ENCODE assay signal across 9 cellular contexts in the genomic region with DNA sequence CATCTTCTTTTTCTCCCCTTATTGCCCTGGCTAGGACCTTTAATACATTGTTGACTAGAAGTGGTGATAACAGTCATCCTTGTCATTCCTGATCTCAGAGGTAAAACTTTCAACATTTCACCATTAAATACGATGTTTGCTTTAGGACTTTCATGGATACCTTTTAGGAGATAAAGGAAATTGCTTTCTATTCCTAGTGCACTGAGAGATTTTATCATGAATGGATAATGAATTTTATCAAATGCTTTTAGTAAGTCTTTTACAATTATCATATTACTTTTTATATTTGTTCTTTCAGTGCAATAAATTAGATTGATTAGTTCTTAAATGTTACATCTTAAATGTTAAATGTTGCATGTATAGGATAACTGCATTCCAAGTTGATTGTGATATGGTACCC.
"Had no signal": no experiment of that assay in that cellular context is flagged by ENCODE, and none has a peak within 500 bp of the region (broad histone marks: within the 10 kb centered on the region; RNA-seq: fewer than 3 reads in every experiment).

No MANE protein-coding gene starts in this region.

- H3K9me3 ChIP-seq: HAP-1 had no signal

- DNase-seq: GM23248, GOT3, H7, IMR-90, KG1 had no signal

- H3K4me3 ChIP-seq: GM23248, HAP-1, K562 had no signal

- H3K36me3 ChIP-seq: HAP-1 had no signal

- ATAC-seq: HCT116, K562 had no signal

- H3K4me1 ChIP-seq: HAP-1 had no signal

- FAIRE-seq: HTR-8/SVneo, K562 had no signal
